ENCODE assay signal across 9 cellular contexts in the genomic region with DNA sequence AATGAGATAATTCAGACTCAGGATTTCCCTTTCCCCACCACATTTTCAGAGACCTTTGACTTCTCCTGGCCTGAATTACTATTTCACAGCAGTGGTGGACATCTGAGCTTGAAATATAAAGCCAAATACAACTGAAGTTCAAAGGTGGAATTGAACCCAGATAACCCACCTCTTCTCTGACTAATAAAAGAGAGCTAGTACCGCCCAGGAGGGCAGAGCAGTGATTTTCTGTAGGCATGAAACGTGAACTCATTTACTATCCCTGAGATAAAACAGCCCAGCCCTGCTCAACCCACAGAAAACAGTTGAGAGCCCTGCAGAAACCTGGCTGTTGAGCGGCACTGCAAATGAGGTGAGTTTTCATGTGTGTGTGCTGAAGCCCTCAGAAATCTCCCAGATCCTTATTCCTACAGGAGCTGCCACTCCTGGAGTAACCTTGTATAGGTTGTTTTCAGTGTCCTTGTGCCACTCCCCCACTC.
DNase-seq lines count a peak whose midpoint lies in the region; ATAC-seq and TF ChIP-seq lines count a peak whose summit lies in the region.
"Had no signal": no experiment of that assay in that cellular context is flagged by ENCODE, and none has a peak within 500 bp of the region (broad histone marks: within the 10 kb centered on the region; RNA-seq: fewer than 3 reads in every experiment).

No MANE protein-coding gene starts in this region.

- POLR2A ChIA-PET in activated CD4-positive, alpha-beta T cell treated with anti-CD3 and anti-CD28 coated beads, Interleukin-2, amount 10 ng/mL, durations not matched to agents 7 days and 5 days (lab: Charles Lee): interaction anchor here (0.6 kb wide), 1 partner anchor 35 kb away, joined by 5 read pairs; no protein-coding TSS in a partner anchor

- H3K4me3 ChIP-seq in right lobe of liver (peak overlapping the region in 1 of 3 donors; percentile 17), ascending aorta (no peak overlapping the region)

- CTCF ChIA-PET in activated CD4-positive, alpha-beta T cell treated with anti-CD3 and anti-CD28 coated beads, Interleukin-2, amount 10 ng/mL, durations not matched to agents 7 days and 5 days (lab: Charles Lee): interaction anchor here (0.6 to 1.1 kb wide), 4 partner anchors 15 to 983 kb away, joined by 3 to 5 read pairs (median 4); no protein-coding TSS in a partner anchor

- TF ChIP-seq POLR2A in right lobe of liver (IDR thresholded peaks at IDR 0.05): no peak

- H3K4me1 Mint-ChIP-seq in activated CD4-positive, alpha-beta T cell treated with anti-CD3 and anti-CD28 coated beads, Interleukin-2, amount 10 ng/mL, durations not matched to agents 7 days and 5 days: peaks cover 28% of the 10 kb centered on the region
- peaks cover 25% of the 10 kb centered on the region for H3K4me1 Mint-ChIP-seq in activated naive CD8-positive, alpha-beta T cell treated with anti-CD3 and anti-CD28 coated beads for 36 hours

- no peaks in the 10 kb centered on the region for H3K27me3 Mint-ChIP-seq in activated CD4-positive, alpha-beta T cell treated with anti-CD3 and anti-CD28 coated beads, Interleukin-2, amount 10 ng/mL, durations not matched to agents 7 days and 5 days
- no peaks in the 10 kb centered on the region for H3K27me3 Mint-ChIP-seq in activated naive CD8-positive, alpha-beta T cell treated with anti-CD3 and anti-CD28 coated beads for 36 hours

- peaks cover 26% of the 10 kb centered on the region for H3K36me3 Mint-ChIP-seq in activated CD4-positive, alpha-beta T cell treated with anti-CD3 and anti-CD28 coated beads, Interleukin-2, amount 10 ng/mL, durations not matched to agents 7 days and 5 days (ENCODE audit: low read depth)
- H3K36me3 Mint-ChIP-seq in activated naive CD8-positive, alpha-beta T cell treated with anti-CD3 and anti-CD28 coated beads for 36 hours: peaks cover 17% of the 10 kb centered on the region

- H3K9me3 ChIP-seq in right lobe of liver: no peaks in the 10 kb centered on the region
- no peaks in the 10 kb centered on the region for H3K9me3 ChIP-seq in ascending aorta
- H3K9me3 ChIP-seq: suprapubic skin had no signal

- DNase-seq in activated CD4-positive, alpha-beta T cell treated with anti-CD3 and anti-CD28 coated beads, Interleukin-2, amount 10 ng/mL, durations not matched to agents 7 days and 5 days: no peak
- DNase-seq in activated CD4-positive, alpha-beta T cell treated with anti-CD3 and anti-CD28 coated beads for 1 hour: no peak
- no peak for DNase-seq in activated naive CD8-positive, alpha-beta T cell treated with anti-CD3 and anti-CD28 coated beads for 36 hours
- peak in 1 of 3 donors; percentile 43 for DNase-seq in right lobe of liver
- no peak for DNase-seq in GM20000 (ENCODE audit: low spot score)
- no peak for DNase-seq in ascending aorta (ENCODE audit: low spot score in 2 of 2)

- peak overlapping the region; percentile 87 for H3K27ac Mint-ChIP-seq in activated CD4-positive, alpha-beta T cell treated with anti-CD3 and anti-CD28 coated beads, Interleukin-2, amount 10 ng/mL, durations not matched to agents 7 days and 5 days
- peak overlapping the region; percentile 86 for H3K27ac Mint-ChIP-seq in activated naive CD8-positive, alpha-beta T cell treated with anti-CD3 and anti-CD28 coated beads for 36 hours

- no peaks in the 10 kb centered on the region for H3K27me3 ChIP-seq in right lobe of liver
- no peaks in the 10 kb centered on the region for H3K27me3 ChIP-seq in ascending aorta
- H3K27me3 ChIP-seq: suprapubic skin had no signal

- TF ChIP-seq CTCF in right lobe of liver (IDR thresholded peaks at IDR 0.05) (no peak), GM20000 (IDR thresholded peaks at IDR 0.05; ENCODE audit: extremely low read depth, missing control alignments) (no peak), ascending aorta (IDR thresholded peaks at IDR 0.05) (no peak)

- intact Hi-C loops in right lobe of liver (cut with DNase I) (no loop called here), ascending aorta (cut with DNase I) (loop anchor here (1.0 to 2.0 kb wide), 3 partner anchors 127 to 279 kb away; a partner anchor contains a TSS)

- WGBS in right lobe of liver (ENCODE audit: insufficient coverage, low coverage, low lambda C conversion rate, missing lambda C conversion rate): 32% methylated on average over 2 of the region's 3 CpGs

- ATAC-seq in right lobe of liver (peak; percentile 17 to 53 (median 35)), GM18867 (IDR thresholded peaks at IDR 0.05; ENCODE audit: unreplicated experiment) (no peak)

- H3K27ac ChIP-seq in right lobe of liver: peak overlapping the region; percentile 35 to 88 (median 85)
- H3K27ac ChIP-seq in temporal lobe (ENCODE audit: low read depth, low read length): peak overlapping the region; percentile 92
- H3K27ac ChIP-seq in ascending aorta: peak overlapping the region in 1 of 2 donors; percentile 25
- H3K27ac ChIP-seq: suprapubic skin had no signal

- peaks cover 0 to 21% (median 5%) of the 10 kb centered on the region in 4 donors for H3K4me1 ChIP-seq in right lobe of liver
- peaks cover 0 to 11% of the 10 kb centered on the region in 2 donors for H3K4me1 ChIP-seq in ascending aorta

- no peaks in the 10 kb centered on the region for H3K36me3 ChIP-seq in right lobe of liver
- H3K36me3 ChIP-seq in ascending aorta: no peaks in the 10 kb centered on the region
- H3K36me3 ChIP-seq: suprapubic skin had no signal

- no peak overlapping the region for H3K4me3 Mint-ChIP-seq in activated CD4-positive, alpha-beta T cell treated with anti-CD3 and anti-CD28 coated beads, Interleukin-2, amount 10 ng/mL, durations not matched to agents 7 days and 5 days
- no peak overlapping the region for H3K4me3 Mint-ChIP-seq in activated naive CD8-positive, alpha-beta T cell treated with anti-CD3 and anti-CD28 coated beads for 36 hours

- no peaks in the 10 kb centered on the region for H3K9me3 Mint-ChIP-seq in activated CD4-positive, alpha-beta T cell treated with anti-CD3 and anti-CD28 coated beads, Interleukin-2, amount 10 ng/mL, durations not matched to agents 7 days and 5 days
- peaks cover 8% of the 10 kb centered on the region for H3K9me3 Mint-ChIP-seq in activated naive CD8-positive, alpha-beta T cell treated with anti-CD3 and anti-CD28 coated beads for 36 hours
